ENCODE assay signal across 16 cellular contexts in the genomic region with DNA sequence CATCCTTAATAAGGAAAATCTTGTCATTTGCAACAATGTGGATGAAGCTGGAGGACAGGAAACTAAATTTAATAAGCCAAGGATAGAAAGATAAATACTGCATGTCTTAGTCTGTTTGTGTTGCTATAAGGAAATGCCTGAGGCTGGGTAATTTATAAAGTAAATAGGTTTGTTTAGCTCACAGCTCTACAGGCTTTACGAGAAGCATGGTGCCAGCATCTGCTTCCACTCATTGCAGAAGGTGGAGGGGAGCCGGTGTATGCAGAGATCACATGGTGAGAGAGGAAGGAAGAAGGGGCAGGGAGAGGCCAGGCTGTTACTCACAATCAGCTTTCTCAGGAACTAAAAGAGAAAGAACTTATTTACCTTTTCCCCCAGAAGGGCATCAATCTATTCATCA.
DNase-seq lines count a peak whose midpoint lies in the region; ATAC-seq, FAIRE-seq and TF ChIP-seq lines count a peak whose summit lies in the region.
"Had no signal": no experiment of that assay in that cellular context is flagged by ENCODE, and none has a peak within 500 bp of the region (broad histone marks: within the 10 kb centered on the region; RNA-seq: fewer than 3 reads in every experiment).

No MANE protein-coding gene starts in this region.

- POLR2A ChIA-PET in AG04449 (lab: Yijun Ruan, JAX), result no interaction called here

- H3K9me3 ChIP-seq in DND-41 (ENCODE audit: insufficient read depth, low read length, severe bottlenecking) (peaks cover 3% of the 10 kb centered on the region), SJCRH30 (replicated peaks) (no peaks in the 10 kb centered on the region)

- no peak overlapping the region for H3K27ac ChIP-seq in DND-41 (ENCODE audit: low read length)
- H3K27ac ChIP-seq in SJCRH30, result no peak overlapping the region

- H3K4me2 ChIP-seq in DND-41 (ENCODE audit: insufficient read depth, low read length), result no peak overlapping the region

- H3K36me3 ChIP-seq in DND-41 (ENCODE audit: insufficient read depth, low read length) (no peaks in the 10 kb centered on the region), SJCRH30 (no peaks in the 10 kb centered on the region)

- peaks cover 8% of the 10 kb centered on the region for H3K4me1 ChIP-seq in DND-41 (ENCODE audit: insufficient read depth, low read length)
- H3K4me1 ChIP-seq in SJCRH30, result peaks cover 13% of the 10 kb centered on the region

- TF ChIP-seq CTCF in AG04449 (IDR thresholded peaks at IDR 0.05; ENCODE audit: insufficient read depth, low read length, missing control alignments), result no peak
- TF ChIP-seq CTCF in DND-41 (IDR thresholded peaks at IDR 0.05; ENCODE audit: borderline replicate concordance, extremely low read depth, low read length, poor library complexity, severe bottlenecking), result no peak
- TF ChIP-seq CTCF in fibroblast of villous mesenchyme (IDR thresholded peaks at IDR 0.05; ENCODE audit: insufficient read depth, low read depth, low read length), result no peak

- H3K27me3 ChIP-seq in DND-41 (ENCODE audit: insufficient read depth, low read length, poor library complexity) (no peaks in the 10 kb centered on the region), SJCRH30 (no peaks in the 10 kb centered on the region)

- CTCF ChIA-PET in AG04449 (lab: Yijun Ruan, JAX), result interaction anchor here (1.2 to 1.8 kb wide), 4 partner anchors 8 to 34 kb away, joined by 4 to 7 read pairs (median 6); no protein-coding TSS in a partner anchor

- DNase-seq in AG04449 (ENCODE audit: low read depth, low spot score), result peak; percentile 28
- DNase-seq in DND-41, result peak; percentile 18
- peak; percentile 10 to 26 for DNase-seq in SJCRH30
- DNase-seq in fibroblast of villous mesenchyme (ENCODE audit: low read depth), result peak; percentile 80
- no peak for DNase-seq in GM03348 (ENCODE audit: low spot score)
- DNase-seq in kidney glomerular epithelial cell (lab: John Stamatoyannopoulos, UW), result no peak
- no peak for DNase-seq in urothelium cell line (ENCODE audit: low spot score)
- DNase-seq: activated CD4-positive, alpha-beta T cell treated with anti-CD3 and anti-CD28 coated beads for 36 hours; activated naive CD4-positive, alpha-beta T cell; CD8-positive, alpha-beta memory T cell; NCI-H510A treated with DMSO at 0.1 percent for 48 hours; nucleus accumbens had no signal

- H4K20me1 ChIP-seq in DND-41 (ENCODE audit: insufficient read depth, low read length), result no peaks in the 10 kb centered on the region

- H2AFZ ChIP-seq in DND-41 (ENCODE audit: low read depth, low read length), result peak overlapping the region; percentile 52; the same call in 1 of the 2 replicates

- no peak overlapping the region for H3K9ac ChIP-seq in DND-41 (ENCODE audit: low read depth, low read length)

- H3K79me2 ChIP-seq in DND-41 (ENCODE audit: insufficient read depth, low read length), result no peaks in the 10 kb centered on the region

- H3K4me3 ChIP-seq in AG04449 (ENCODE audit: low read depth, low read length) (no peak overlapping the region), DND-41 (ENCODE audit: low read depth in 1 of 2, low read length in 2 of 2) (no peak overlapping the region), SJCRH30 (no peak overlapping the region), fibroblast of villous mesenchyme (ENCODE audit: low read depth, low read length) (no peak overlapping the region)
- H3K4me3 ChIP-seq: GM12878 had no signal

- FAIRE-seq in urothelium cell line (lab: Jason Lieb, UNC), result no peak
- FAIRE-seq: GM12878 had no signal

- ATAC-seq in DND-41 (ENCODE audit: insufficient read depth, low read depth), result peak; percentile 67
- no peak for ATAC-seq in HG02642 (IDR thresholded peaks at IDR 0.05; ENCODE audit: poor library complexity, unreplicated experiment)
- ATAC-seq: activated CD4-positive, alpha-beta T cell treated with anti-CD3 and anti-CD28 coated beads for 36 hours; GM12878; left lobe of liver; stimulated activated memory B cell treated with anti-CD40 and anti-IgM and Interleukin-4, amounts not matched to agents 10 μg/mL and 1 μg/mL and 100 μg/mL, for 72 hours had no signal

Comparison
In these comparisons a context has a peak if more than half of its experiments do, and no peak if none do; other contexts are left out.
1. DNase-seq: peak in AG04449 (single experiment), DND-41 (single experiment), SJCRH30 (2 of 2) and fibroblast of villous mesenchyme (single experiment); none in GM03348 (single experiment), kidney glomerular epithelial cell (single experiment) and urothelium cell line (single experiment).